Comparison of ENCODE assay signal across 1 cellular context in the genomic region with DNA sequence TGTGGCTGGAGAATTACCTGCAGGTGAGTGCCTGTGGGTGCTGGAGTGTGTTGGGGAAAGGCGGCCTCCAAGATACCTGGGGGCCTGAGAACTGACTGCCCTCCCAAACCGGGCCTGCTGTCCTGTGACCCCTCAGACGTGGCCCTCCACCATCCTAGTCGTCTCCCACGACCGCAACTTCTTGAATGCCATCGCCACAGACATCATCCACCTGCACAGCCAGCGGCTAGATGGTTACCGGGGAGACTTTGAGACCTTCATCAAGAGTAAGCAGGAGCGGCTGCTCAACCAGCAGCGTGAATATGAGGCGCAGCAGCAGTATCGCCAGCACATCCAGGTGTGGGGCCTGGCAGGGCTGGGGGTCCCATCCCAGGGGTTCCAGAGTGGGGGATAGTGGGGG.
TF ChIP-seq lines count a peak whose summit lies in the region.

No MANE protein-coding gene starts in this region.

TF ChIP-seq in IMR-90, 13 proteins besides CTCF, POLR2A, EP300 and RAD21 (continued from another document):
- TF ChIP-seq, protein P1, sequence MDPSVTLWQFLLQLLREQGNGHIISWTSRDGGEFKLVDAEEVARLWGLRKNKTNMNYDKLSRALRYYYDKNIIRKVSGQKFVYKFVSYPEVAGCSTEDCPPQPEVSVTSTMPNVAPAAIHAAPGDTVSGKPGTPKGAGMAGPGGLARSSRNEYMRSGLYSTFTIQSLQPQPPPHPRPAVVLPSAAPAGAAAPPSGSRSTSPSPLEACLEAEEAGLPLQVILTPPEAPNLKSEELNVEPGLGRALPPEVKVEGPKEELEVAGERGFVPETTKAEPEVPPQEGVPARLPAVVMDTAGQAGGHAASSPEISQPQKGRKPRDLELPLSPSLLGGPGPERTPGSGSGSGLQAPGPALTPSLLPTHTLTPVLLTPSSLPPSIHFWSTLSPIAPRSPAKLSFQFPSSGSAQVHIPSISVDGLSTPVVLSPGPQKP (IDR thresholded peaks at IDR 0.05; ENCODE audit: borderline replicate concordance, low read depth, low read length) = no peak
- TF ChIP-seq BHLHE40 (IDR thresholded peaks at IDR 0.05; ENCODE audit: low read depth, low read length) (no peak), RFX5 (IDR thresholded peaks at IDR 0.05; ENCODE audit: low read depth, low read length) (no peak)
TF ChIP-seq in IMR-90: peak in this region for 0.
